ENCODE assay signal across 24 cellular contexts in genomic region chr12:115630133-115630532, GRCh38.
A peak's percentile ranks its signal among the peaks of the same experiment; 100 is the strongest.
DNase-seq lines count a peak whose midpoint lies in the region; ATAC-seq and TF ChIP-seq lines count a peak whose summit lies in the region.
"Had no signal": no experiment of that assay in that cellular context is flagged by ENCODE, and none has a peak within 500 bp of the region (broad histone marks: within the 10 kb centered on the region; RNA-seq: fewer than 3 reads in every experiment).

No MANE protein-coding gene starts in this region.

- no peak overlapping the region for H3K9ac ChIP-seq in smooth muscle cell (ENCODE audit: low read depth)
- H3K9ac ChIP-seq: BLaER1 treated with 17β-estradiol and CSF1 and Interleukin-3, amounts not matched to agents 10 nM and 100 nM had no signal

- H3K36me3 ChIP-seq in smooth muscle cell (ENCODE audit: low read depth) (no peaks in the 10 kb centered on the region), WERI-Rb-1 (no peaks in the 10 kb centered on the region)
- H3K36me3 ChIP-seq: BLaER1 treated with 17β-estradiol and CSF1 and Interleukin-3, amounts not matched to agents 10 nM and 100 nM had no signal

- 7% methylated on average over 8 of the region's 8 CpGs for WGBS in smooth muscle cell (ENCODE audit: low lambda C conversion rate)

- in situ Hi-C loops in SK-MEL-5 (cut with HindIII; ENCODE audit: low pct_unique_long_range_greater_than_20kb, low sequenced_read_pairs): no loop called here

- peak overlapping the region; percentile 30 for H3K27ac ChIP-seq in smooth muscle cell (ENCODE audit: low read depth)
- H3K27ac ChIP-seq in WERI-Rb-1: no peak overlapping the region
- H3K27ac ChIP-seq: BLaER1 treated with 17β-estradiol and CSF1 and Interleukin-3, amounts not matched to agents 10 nM and 100 nM; C4-2B had no signal

- H3K9me3 ChIP-seq in smooth muscle cell (replicated peaks; ENCODE audit: low read depth): no peaks in the 10 kb centered on the region
- H3K9me3 ChIP-seq in WERI-Rb-1 (ENCODE audit: severe bottlenecking): no peaks in the 10 kb centered on the region

- H3K4me2 ChIP-seq in smooth muscle cell: peak overlapping the region; percentile 45
- H3K4me2 ChIP-seq: BLaER1 treated with 17β-estradiol and CSF1 and Interleukin-3, amounts not matched to agents 10 nM and 100 nM had no signal

- H4K20me1 ChIP-seq in smooth muscle cell (ENCODE audit: low read depth): no peaks in the 10 kb centered on the region
- H4K20me1 ChIP-seq: BLaER1 treated with 17β-estradiol and CSF1 and Interleukin-3, amounts not matched to agents 10 nM and 100 nM had no signal

- no peaks in the 10 kb centered on the region for H3K4me1 ChIP-seq in smooth muscle cell (ENCODE audit: low read depth)
- H3K4me1 ChIP-seq: BLaER1 treated with 17β-estradiol and CSF1 and Interleukin-3, amounts not matched to agents 10 nM and 100 nM had no signal

- no peak for TF ChIP-seq CTCF in fibroblast of villous mesenchyme (IDR thresholded peaks at IDR 0.05; ENCODE audit: insufficient read depth, low read depth, low read length)
- no peak for TF ChIP-seq CTCF in smooth muscle cell (IDR thresholded peaks at IDR 0.05; ENCODE audit: borderline replicate concordance, insufficient read depth, poor library complexity, severe bottlenecking)
- no peak for TF ChIP-seq CTCF in WERI-Rb-1 (IDR thresholded peaks at IDR 0.05; ENCODE audit: low read depth, low read length)

- H3K4me3 ChIP-seq in fibroblast of villous mesenchyme (ENCODE audit: low read depth, low read length) (no peak overlapping the region), smooth muscle cell (no peak overlapping the region), WERI-Rb-1 (ENCODE audit: low read depth, low read length) (no peak overlapping the region)
- H3K4me3 ChIP-seq: BLaER1 treated with 17β-estradiol and CSF1 and Interleukin-3, amounts not matched to agents 10 nM and 100 nM had no signal

- ATAC-seq in HG02852 (IDR thresholded peaks at IDR 0.05; ENCODE audit: unreplicated experiment): no peak
- no peak for ATAC-seq in GM21367 (IDR thresholded peaks at IDR 0.05; ENCODE audit: unreplicated experiment)

- H3F3A ChIP-seq in smooth muscle cell (ENCODE audit: low read depth): no peaks in the 10 kb centered on the region

- DNase-seq in SK-MEL-5 (ENCODE audit: low read depth, low spot score): peak; percentile 5
- DNase-seq in fibroblast of villous mesenchyme (ENCODE audit: low read depth): peak; percentile 27
- peak; percentile 57 for DNase-seq in left kidney (ENCODE audit: low read depth, low spot score)
- no peak for DNase-seq in smooth muscle cell (lab: John Stamatoyannopoulos, UW; ENCODE audit: unreplicated experiment)
- no peak for DNase-seq in WERI-Rb-1
- no peak for DNase-seq in NCI-H82 treated with DMSO at 0.1 percent for 48 hours (lab: John Stamatoyannopoulos, UW; ENCODE audit: unreplicated experiment)
- DNase-seq: 8988T; ACHN; AML-193; CD4-positive, alpha-beta memory T cell; CD4-positive, CD25-positive, alpha-beta regulatory T cell; CD8-positive, alpha-beta memory T cell; COR-L47; DMS 273 treated with DMSO at 0.1 percent for 48 hours; DMS153; DMS53; DMS79; DND-41; EL; GF-D8 had no signal

- peak overlapping the region; percentile 75 for H2AFZ ChIP-seq in smooth muscle cell (ENCODE audit: low read depth)

- no peaks in the 10 kb centered on the region for H3K79me2 ChIP-seq in smooth muscle cell (ENCODE audit: low read depth)

- H3K27me3 ChIP-seq in smooth muscle cell (ENCODE audit: low read depth): no peaks in the 10 kb centered on the region
- H3K27me3 ChIP-seq in WERI-Rb-1 (ENCODE audit: insufficient read depth, low read depth, severe bottlenecking): peaks cover 10% of the 10 kb centered on the region
- H3K27me3 ChIP-seq: BLaER1 treated with 17β-estradiol and CSF1 and Interleukin-3, amounts not matched to agents 10 nM and 100 nM had no signal

Comparison
In these comparisons a context has a peak if more than half of its experiments do, and no peak if none do; other contexts are left out.
1. DNase-seq: peak in SK-MEL-5 (single experiment), fibroblast of villous mesenchyme (single experiment) and left kidney (single experiment); none in smooth muscle cell (single experiment), WERI-Rb-1 (single experiment) and NCI-H82 treated with DMSO at 0.1 percent for 48 hours (single experiment).